12 cellular contexts compared by ENCODE assay signal in the genomic region with DNA sequence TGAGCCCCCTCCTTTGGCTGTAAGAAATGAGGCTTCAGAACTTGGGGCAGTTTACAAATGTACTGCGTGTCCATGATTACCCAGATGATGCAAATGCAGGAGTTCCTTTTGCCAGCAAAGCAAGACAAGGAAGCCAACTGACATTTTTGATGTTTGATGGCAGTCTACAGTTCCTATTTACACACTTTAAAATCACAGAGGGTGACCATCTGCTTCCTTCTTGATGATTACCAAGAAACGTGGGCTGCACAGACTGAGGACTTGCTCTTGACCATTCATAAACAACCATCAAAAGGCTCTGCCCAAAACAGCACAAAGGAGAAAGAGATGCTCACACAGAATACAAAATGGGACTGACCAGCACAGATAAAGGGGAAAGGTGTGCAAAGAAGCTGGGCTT.
DNase-seq lines count a peak whose midpoint lies in the region; ATAC-seq and TF ChIP-seq lines count a peak whose summit lies in the region.
"Had no signal": no experiment of that assay in that cellular context is flagged by ENCODE, and none has a peak within 500 bp of the region (broad histone marks: within the 10 kb centered on the region; RNA-seq: fewer than 3 reads in every experiment).

No MANE protein-coding gene starts in this region.

- peaks cover 38% of the 10 kb centered on the region for H3K4me1 ChIP-seq in neural progenitor cell

- intact Hi-C loops in activated T-helper 1 cell treated with anti-CD3 and anti-CD28 coated beads, Interleukin-12 subunit alpha, Interleukin-12 subunit beta, Interleukin-2, Interleukin-4 antibody, amounts not matched to agents 30 ng/mL and 10 ng/mL and 1 ng/mL, durations not matched to agents 14 hours and 24 hours and 36 hours (cut with micrococcal nuclease) = no loop called here

- H3K4me3 Mint-ChIP-seq in stimulated activated naive CD8-positive, alpha-beta T cell treated with anti-CD3 and anti-CD28 coated beads, Interleukin-15, Interleukin-2, amounts not matched to agents 100 ng/mL and 50 ng/mL, for 24 hours = no peak overlapping the region
- H3K4me3 Mint-ChIP-seq in effector memory CD8-positive, alpha-beta T cell = peak overlapping the region; percentile 66 to 73
- H3K4me3 Mint-ChIP-seq in neural progenitor cell = peak overlapping the region; percentile 75
- no peak overlapping the region for H3K4me3 Mint-ChIP-seq in activated T-helper 1 cell treated with anti-CD3 and anti-CD28 coated beads, Interleukin-12 subunit alpha, Interleukin-12 subunit beta, Interleukin-2, Interleukin-4 antibody, amounts not matched to agents 30 ng/mL and 10 ng/mL and 1 ng/mL, durations not matched to agents 14 hours and 24 hours and 36 hours
- H3K4me3 Mint-ChIP-seq: dendritic cell treated with granulocyte-macrophage colony-stimulating factor and Interleukin-4, amounts not matched to agents 40 ng/mL and 50 ng/mL, for 4 days had no signal

- peak overlapping the region; percentile 24 for H3K27ac ChIP-seq in neural progenitor cell
- H3K27ac ChIP-seq in coronary artery = peak overlapping the region in 1 of 2 donors; percentile 71
- H3K27ac ChIP-seq: GM23248 had no signal

- H4K20me1 ChIP-seq in neural progenitor cell (ENCODE audit: low read depth) = peaks cover 10% of the 10 kb centered on the region

- no peak for ATAC-seq in stimulated activated naive CD8-positive, alpha-beta T cell treated with anti-CD3 and anti-CD28 coated beads, Interleukin-15, Interleukin-2, amounts not matched to agents 100 U/mL and 50 U/mL, for 24 hours
- no peak for ATAC-seq in effector memory CD8-positive, alpha-beta T cell (replicated peaks)

- no peaks in the 10 kb centered on the region for H3K36me3 ChIP-seq in neural progenitor cell

- H3K36me3 Mint-ChIP-seq in stimulated activated naive CD8-positive, alpha-beta T cell treated with anti-CD3 and anti-CD28 coated beads, Interleukin-15, Interleukin-2, amounts not matched to agents 100 ng/mL and 50 ng/mL, for 24 hours (ENCODE audit: low read depth) = peaks cover 94% of the 10 kb centered on the region
- peaks cover 84% of the 10 kb centered on the region for H3K36me3 Mint-ChIP-seq in effector memory CD8-positive, alpha-beta T cell (ENCODE audit: insufficient read depth)
- peaks cover 47% of the 10 kb centered on the region for H3K36me3 Mint-ChIP-seq in neural progenitor cell
- peaks cover 68% of the 10 kb centered on the region for H3K36me3 Mint-ChIP-seq in activated T-helper 1 cell treated with anti-CD3 and anti-CD28 coated beads, Interleukin-12 subunit alpha, Interleukin-12 subunit beta, Interleukin-2, Interleukin-4 antibody, amounts not matched to agents 30 ng/mL and 10 ng/mL and 1 ng/mL, durations not matched to agents 14 hours and 24 hours and 36 hours (ENCODE audit: low read depth)

- no peaks in the 10 kb centered on the region for H3K27me3 Mint-ChIP-seq in stimulated activated naive CD8-positive, alpha-beta T cell treated with anti-CD3 and anti-CD28 coated beads, Interleukin-15, Interleukin-2, amounts not matched to agents 100 ng/mL and 50 ng/mL, for 24 hours
- H3K27me3 Mint-ChIP-seq in effector memory CD8-positive, alpha-beta T cell = no peaks in the 10 kb centered on the region
- peaks cover 2% of the 10 kb centered on the region for H3K27me3 Mint-ChIP-seq in neural progenitor cell (ENCODE audit: insufficient read depth, low read depth)
- H3K27me3 Mint-ChIP-seq in activated T-helper 1 cell treated with anti-CD3 and anti-CD28 coated beads, Interleukin-12 subunit alpha, Interleukin-12 subunit beta, Interleukin-2, Interleukin-4 antibody, amounts not matched to agents 30 ng/mL and 10 ng/mL and 1 ng/mL, durations not matched to agents 14 hours and 24 hours and 36 hours (ENCODE audit: insufficient read depth) = no peaks in the 10 kb centered on the region
- H3K27me3 Mint-ChIP-seq: dendritic cell treated with granulocyte-macrophage colony-stimulating factor and Interleukin-4, amounts not matched to agents 40 ng/mL and 50 ng/mL, for 4 days had no signal

- peak overlapping the region; percentile 54 for H3K27ac Mint-ChIP-seq in stimulated activated naive CD8-positive, alpha-beta T cell treated with anti-CD3 and anti-CD28 coated beads, Interleukin-15, Interleukin-2, amounts not matched to agents 100 ng/mL and 50 ng/mL, for 24 hours
- H3K27ac Mint-ChIP-seq in effector memory CD8-positive, alpha-beta T cell = peak overlapping the region; percentile 89 to 95
- peak overlapping the region; percentile 82 for H3K27ac Mint-ChIP-seq in neural progenitor cell
- no peak overlapping the region for H3K27ac Mint-ChIP-seq in activated T-helper 1 cell treated with anti-CD3 and anti-CD28 coated beads, Interleukin-12 subunit alpha, Interleukin-12 subunit beta, Interleukin-2, Interleukin-4 antibody, amounts not matched to agents 30 ng/mL and 10 ng/mL and 1 ng/mL, durations not matched to agents 14 hours and 24 hours and 36 hours
- H3K27ac Mint-ChIP-seq: dendritic cell treated with granulocyte-macrophage colony-stimulating factor and Interleukin-4, amounts not matched to agents 40 ng/mL and 50 ng/mL, for 4 days had no signal

- H3K4me2 ChIP-seq in neural progenitor cell = peak overlapping the region; percentile 62

- no peak overlapping the region for H3K9ac ChIP-seq in neural progenitor cell

- peaks cover 69% of the 10 kb centered on the region for H3K4me1 Mint-ChIP-seq in stimulated activated naive CD8-positive, alpha-beta T cell treated with anti-CD3 and anti-CD28 coated beads, Interleukin-15, Interleukin-2, amounts not matched to agents 100 ng/mL and 50 ng/mL, for 24 hours (ENCODE audit: low read depth)
- H3K4me1 Mint-ChIP-seq in effector memory CD8-positive, alpha-beta T cell (ENCODE audit: low read depth in 2 of 2) = peaks cover 67 to 77% of the 10 kb centered on the region in 2 donors
- peaks cover 66% of the 10 kb centered on the region for H3K4me1 Mint-ChIP-seq in neural progenitor cell
- peaks cover 26% of the 10 kb centered on the region for H3K4me1 Mint-ChIP-seq in activated T-helper 1 cell treated with anti-CD3 and anti-CD28 coated beads, Interleukin-12 subunit alpha, Interleukin-12 subunit beta, Interleukin-2, Interleukin-4 antibody, amounts not matched to agents 30 ng/mL and 10 ng/mL and 1 ng/mL, durations not matched to agents 14 hours and 24 hours and 36 hours (ENCODE audit: low read depth)

- no peaks in the 10 kb centered on the region for H3K79me2 ChIP-seq in neural progenitor cell (ENCODE audit: low read depth)

- no peaks in the 10 kb centered on the region for H3K9me3 ChIP-seq in neural progenitor cell (ENCODE audit: low read depth)

- no peaks in the 10 kb centered on the region for H3K9me3 Mint-ChIP-seq in stimulated activated naive CD8-positive, alpha-beta T cell treated with anti-CD3 and anti-CD28 coated beads, Interleukin-15, Interleukin-2, amounts not matched to agents 100 ng/mL and 50 ng/mL, for 24 hours
- H3K9me3 Mint-ChIP-seq in effector memory CD8-positive, alpha-beta T cell = no peaks in the 10 kb centered on the region
- H3K9me3 Mint-ChIP-seq in neural progenitor cell = no peaks in the 10 kb centered on the region
- H3K9me3 Mint-ChIP-seq in activated T-helper 1 cell treated with anti-CD3 and anti-CD28 coated beads, Interleukin-12 subunit alpha, Interleukin-12 subunit beta, Interleukin-2, Interleukin-4 antibody, amounts not matched to agents 30 ng/mL and 10 ng/mL and 1 ng/mL, durations not matched to agents 14 hours and 24 hours and 36 hours = no peaks in the 10 kb centered on the region
- H3K9me3 Mint-ChIP-seq: activated T-helper 2 cell treated with anti-CD3 and anti-CD28 coated beads, Interferon-gamma antibody, Interleukin-2, Interleukin-4, amounts not matched to agents 10 μg/mL and 5 μg/mL and 100 μg/mL, durations not matched to agents 14 hours and 24 hours and 36 hours; dendritic cell treated with granulocyte-macrophage colony-stimulating factor and Interleukin-4, amounts not matched to agents 40 ng/mL and 50 ng/mL, for 4 days had no signal

- peaks cover 26% of the 10 kb centered on the region for H3F3A ChIP-seq in neural progenitor cell (ENCODE audit: low read depth)

- TF ChIP-seq CTCF in neural progenitor cell (IDR thresholded peaks at IDR 0.05) (no peak), coronary artery (IDR thresholded peaks at IDR 0.05) (no peak)

- no peak overlapping the region for H2AFZ ChIP-seq in neural progenitor cell (replicated peaks)

- no peaks in the 10 kb centered on the region for H3K27me3 ChIP-seq in neural progenitor cell

- no peak for DNase-seq in stimulated activated naive CD8-positive, alpha-beta T cell treated with anti-CD3 and anti-CD28 coated beads, Interleukin-15, Interleukin-2, amounts not matched to agents 100 U/mL and 50 U/mL, for 24 hours
- no peak for DNase-seq in effector memory CD8-positive, alpha-beta T cell
- DNase-seq in neural progenitor cell (ENCODE audit: low spot score) (no peak), amniotic stem cell (lab: John Stamatoyannopoulos, UW) (no peak), T-helper 1 cell (no peak), coronary artery (ENCODE audit: low spot score) (no peak)
- no peak for DNase-seq in activated T-helper 1 cell treated with anti-CD3 and anti-CD28 coated beads, Interleukin-12 subunit alpha, Interleukin-12 subunit beta, Interleukin-2, Interleukin-4 antibody, amounts not matched to agents 30 ng/mL and 10 ng/mL and 1 ng/mL, durations not matched to agents 14 hours and 24 hours and 36 hours (ENCODE audit: low spot score)
- DNase-seq: SIG-M5 had no signal

- no peak overlapping the region for H3K4me3 ChIP-seq in neural progenitor cell
- H3K4me3 ChIP-seq in coronary artery = no peak overlapping the region
- H3K4me3 ChIP-seq: GM23248 had no signal

Comparison
In these comparisons a context has a peak if more than half of its experiments do, and no peak if none do; other contexts are left out.
1. H3K4me3 Mint-ChIP-seq: peak in effector memory CD8-positive, alpha-beta T cell (2 of 2) and neural progenitor cell (single experiment); none in stimulated activated naive CD8-positive, alpha-beta T cell treated with anti-CD3 and anti-CD28 coated beads, Interleukin-15, Interleukin-2, amounts not matched to agents 100 ng/mL and 50 ng/mL, for 24 hours (single experiment) and activated T-helper 1 cell treated with anti-CD3 and anti-CD28 coated beads, Interleukin-12 subunit alpha, Interleukin-12 subunit beta, Interleukin-2, Interleukin-4 antibody, amounts not matched to agents 30 ng/mL and 10 ng/mL and 1 ng/mL, durations not matched to agents 14 hours and 24 hours and 36 hours (single experiment).